Comparison of ENCODE assay signal across 1 cellular context in the genomic region with DNA sequence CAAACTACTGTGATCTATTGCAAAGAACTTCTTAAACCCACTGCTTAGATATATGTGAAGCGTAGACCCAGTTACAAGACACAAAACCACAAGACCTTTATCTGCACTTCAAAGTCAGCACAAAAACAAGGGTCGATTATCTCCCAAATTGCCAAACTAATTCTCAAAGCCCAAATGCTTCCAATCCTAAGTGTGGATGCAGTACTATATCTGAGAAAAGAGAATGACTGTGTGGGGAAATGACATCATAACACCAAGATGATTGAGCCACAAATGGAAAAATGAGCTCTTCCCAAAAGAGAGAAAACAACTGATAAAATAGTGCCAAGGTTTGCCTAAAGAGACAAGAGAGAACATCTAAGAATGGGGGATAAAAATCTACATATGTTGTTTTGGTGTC.
TF ChIP-seq lines count a peak whose summit lies in the region.

No MANE protein-coding gene starts in this region.

TF ChIP-seq in H1, 55 proteins besides CTCF, POLR2A, EP300 and RAD21:
- no peak for TF ChIP-seq CREB1 (IDR thresholded peaks at IDR 0.05)
- no peak for TF ChIP-seq FOSL1 (IDR thresholded peaks at IDR 0.05; ENCODE audit: insufficient read depth, low read depth, low read length)
- no peak for TF ChIP-seq CHD1 (IDR thresholded peaks at IDR 0.05; ENCODE audit: low read depth, low read length)
- no peak for TF ChIP-seq ATF2 (IDR thresholded peaks at IDR 0.05; ENCODE audit: low read length)
- no peak for TF ChIP-seq SIRT6 (IDR thresholded peaks at IDR 0.05; ENCODE audit: low read length)
- no peak for TF ChIP-seq TCF12 (IDR thresholded peaks at IDR 0.05; ENCODE audit: low read depth, low read length)
- TF ChIP-seq KDM1A (IDR thresholded peaks at IDR 0.05; ENCODE audit: borderline replicate concordance, low read length) = no peak
- no peak for TF ChIP-seq SIN3A (conservative IDR thresholded peaks at IDR 0.05 in 1 of 2, IDR thresholded peaks at IDR 0.05 in 1 of 2; ENCODE audit: low read depth in 1 of 2, low read length in 2 of 2)
- no peak for TF ChIP-seq HDAC6 (IDR thresholded peaks at IDR 0.05; ENCODE audit: low read depth, low read length)
- no peak for TF ChIP-seq SRF (IDR thresholded peaks at IDR 0.05; ENCODE audit: low read depth, low read length)
